21 cellular contexts compared by ENCODE assay signal in the genomic region with DNA sequence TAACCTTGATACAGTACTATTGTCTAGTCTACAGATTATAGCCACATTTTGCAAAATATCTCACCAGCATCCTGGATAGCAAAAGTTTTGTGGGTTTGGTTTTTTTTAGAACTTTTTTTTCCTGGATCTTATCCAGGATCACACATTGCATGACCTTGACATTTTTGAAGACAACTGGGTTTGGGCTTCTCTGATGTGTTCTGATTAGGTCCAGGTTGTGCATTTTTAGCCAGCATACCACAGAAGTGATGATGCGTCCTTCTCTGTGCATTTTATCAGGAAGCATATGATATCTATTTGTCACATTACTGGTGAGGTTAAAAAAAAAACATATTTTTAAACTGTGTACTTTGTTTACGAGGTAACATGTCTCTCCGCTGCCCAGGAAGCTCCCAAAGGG.
"Had no signal": no experiment of that assay in that cellular context is flagged by ENCODE, and none has a peak within 500 bp of the region (broad histone marks: within the 10 kb centered on the region; RNA-seq: fewer than 3 reads in every experiment).

No MANE protein-coding gene starts in this region.

- DNase-seq: activated CD4-positive, alpha-beta T cell treated with anti-CD3 and anti-CD28 coated beads, Interleukin-2, amount 50 U/mL, for 1 hour; activated CD4-positive, CD25-positive, alpha-beta regulatory T cell treated with anti-CD3 and anti-CD28 coated beads, Interleukin-2, amount 50 U/mL, for 72 hours; activated T-cell treated with anti-CD3 and anti-CD28 coated beads, Interleukin-2, amount 50 U/mL, for 1 hour; aorta; colonic mucosa; dorsolateral prefrontal cortex; effector memory CD8-positive, alpha-beta T cell; foreskin melanocyte; immature natural killer cell; left ventricle myocardium inferior; natural killer cell; ovary; spleen; stimulated activated CD4-positive, alpha-beta T cell treated with anti-CD3 and anti-CD28 coated beads, Interleukin-4, amount 100 ng/mL, for 1 hour; stimulated activated naive CD4-positive, alpha-beta T cell; T1000; testis; uterus; WERI-Rb-1 had no signal

- H3K4me1 ChIP-seq: colonic mucosa, prostate gland, uterus had no signal

- H3K9me3 ChIP-seq: colonic mucosa, left ventricle myocardium inferior, neutrophil, ovary, prostate gland, testis, uterus had no signal

- H3K27me3 ChIP-seq: colonic mucosa, neutrophil, ovary, testis, uterus had no signal

- H3K36me3 ChIP-seq: colonic mucosa, left ventricle myocardium inferior, neutrophil, ovary, prostate gland, spleen, uterus, WERI-Rb-1 had no signal

- H3K4me3 ChIP-seq: colonic mucosa, dorsolateral prefrontal cortex, left ventricle myocardium inferior, ovary, prostate gland, spleen, testis, uterus had no signal

- H3K27ac ChIP-seq: colonic mucosa, dorsolateral prefrontal cortex, left ventricle myocardium inferior, neutrophil, ovary, prostate gland, spleen, testis, uterus, WERI-Rb-1 had no signal
